ENCODE assay signal across 8 cellular contexts in genomic region chr4:57442834-57443291, GRCh38.
DNase-seq lines count a peak whose midpoint lies in the region; ATAC-seq, FAIRE-seq and TF ChIP-seq lines count a peak whose summit lies in the region.

No MANE protein-coding gene starts in this region.

- H3K27me3 ChIP-seq in body of pancreas = no peaks in the 10 kb centered on the region

- H3K36me3 ChIP-seq in body of pancreas (replicated peaks in 1 of 2; ENCODE audit: insufficient read depth in 1 of 2, low read depth in 2 of 2) = no peaks in the 10 kb centered on the region

- TF ChIP-seq CTCF in body of pancreas (IDR thresholded peaks at IDR 0.05) = peak; percentile 43 to 84 (median 71)

- ATAC-seq in GM18868 (IDR thresholded peaks at IDR 0.05; ENCODE audit: unreplicated experiment) (peak; percentile 82), body of pancreas (peak; percentile 76)

- no peak for TF ChIP-seq POLR2A in body of pancreas (IDR thresholded peaks at IDR 0.05)

- H3K9me3 ChIP-seq in body of pancreas = no peaks in the 10 kb centered on the region

- peak overlapping the region; percentile 11 to 39 (median 18) for H3K27ac ChIP-seq in body of pancreas

- H3K4me1 ChIP-seq in body of pancreas = peaks cover 31% of the 10 kb centered on the region

- H3K4me3 ChIP-seq in body of pancreas = no peak overlapping the region

- intact Hi-C loops in body of pancreas (cut with DNase I) = no loop called here

- peak; percentile 88 for FAIRE-seq in urothelium cell line (lab: Jason Lieb, UNC)

- peak; percentile 46 for DNase-seq in COLO668 (lab: John Stamatoyannopoulos, UW; ENCODE audit: unreplicated experiment)
- peak; percentile 47 for DNase-seq in NCI-H2029 (lab: John Stamatoyannopoulos, UW)
- peak; percentile 61 to 77 (median 66) for DNase-seq in body of pancreas
- peak; percentile 85 for DNase-seq in islet precursor cell
- peak; percentile 72 for DNase-seq in urothelium cell line (ENCODE audit: low spot score)
- no peak for DNase-seq in activated CD8-positive, alpha-beta memory T cell treated with anti-CD3 and anti-CD28 coated beads, Interleukin-2, amount 50 U/mL, for 48 hours
- DNase-seq in OCI-M2 (lab: John Stamatoyannopoulos, UW; ENCODE audit: unreplicated experiment) = no peak

- WGBS in body of pancreas, 2 donors = 6 to 7% methylated on average over 4 of the region's 4 CpGs

Comparison
In these comparisons a context has a peak if more than half of its experiments do, and no peak if none do; other contexts are left out.
1. DNase-seq: peak in COLO668 (single experiment), NCI-H2029 (single experiment), body of pancreas (4 of 4), islet precursor cell (single experiment) and urothelium cell line (single experiment); none in activated CD8-positive, alpha-beta memory T cell treated with anti-CD3 and anti-CD28 coated beads, Interleukin-2, amount 50 U/mL, for 48 hours (single experiment) and OCI-M2 (single experiment).